Comparison of ENCODE assay signal across 8 cellular contexts in genomic region chr17:10844667-10845387, GRCh38. TPM values are rescaled to one million over a fixed set of nuclear protein-coding genes. Genes with fewer than 3 reads are reported as not detected.
A peak's percentile ranks its signal among the peaks of the same experiment; 100 is the strongest.
DNase-seq lines count a peak whose midpoint lies in the region; ATAC-seq and TF ChIP-seq lines count a peak whose summit lies in the region.

No MANE protein-coding gene starts in this region.

- CTCF ChIA-PET in activated B cell treated with CpG ODN at 0.5 μM for 24 hours (lab: Charles Lee), result interaction anchor here (0.5 to 6.9 kb wide), 11 partner anchors 9 to 227 kb away, joined by 3 to 69 read pairs (median 5); no protein-coding TSS in a partner anchor

- ATAC-seq in activated B cell treated with CpG ODN at 0.5 μM for 24 hours (ENCODE audit: low read depth), result peak; percentile 94

- H3K27ac ChIP-seq in spleen, result no peak overlapping the region

- WGBS in spleen, 5 donors, result 6 to 9% (median 8%) methylated on average over 26 to 27 of the region's 27 CpGs

- H3K27me3 ChIP-seq in H7 (ENCODE audit: control insufficient read depth, insufficient read depth, low read length) (no peaks in the 10 kb centered on the region), spleen (replicated peaks in 1 of 7) (peaks cover 0 to 20% (median 0%) of the 10 kb centered on the region in 7 donors)

- H3K27me3 Mint-ChIP-seq in activated B cell treated with CpG ODN at 0.5 μM for 24 hours, result peaks cover 16% of the 10 kb centered on the region

- H3K27ac Mint-ChIP-seq in activated B cell treated with CpG ODN at 0.5 μM for 24 hours, result no peak overlapping the region

- H3K4me3 Mint-ChIP-seq in activated B cell treated with CpG ODN at 0.5 μM for 24 hours, result peak overlapping the region; percentile 81

- H3K4me1 ChIP-seq in spleen, result peaks cover 6 to 17% (median 10%) of the 10 kb centered on the region in 6 donors

- TF ChIP-seq CTCF in activated B cell treated with CpG ODN at 0.5 μM for 24 hours (IDR thresholded peaks at IDR 0.05) (peak; percentile 57), cardiac fibroblast (IDR thresholded peaks at IDR 0.05; ENCODE audit: low read depth, low read length) (peak; percentile 92), spleen (IDR thresholded peaks at IDR 0.05 in 8 of 11, conservative IDR thresholded peaks at IDR 0.05 in 3 of 11) (peak; percentile 85 to 94 (median 90))

- H3K9me3 Mint-ChIP-seq in activated B cell treated with CpG ODN at 0.5 μM for 24 hours, result no peaks in the 10 kb centered on the region

- H3K36me3 ChIP-seq in H7 (replicated peaks; ENCODE audit: control insufficient read depth, insufficient read depth, low read length) (no peaks in the 10 kb centered on the region), spleen (no peaks in the 10 kb centered on the region)

- H3K36me3 Mint-ChIP-seq in activated B cell treated with CpG ODN at 0.5 μM for 24 hours (ENCODE audit: low read depth), result no peaks in the 10 kb centered on the region

- no peaks in the 10 kb centered on the region for H3K9me3 ChIP-seq in spleen

- DNase-seq in GM04504 (ENCODE audit: low read depth) (peak; percentile 22), H7 (peak; percentile 93), NAMALWA (ENCODE audit: low spot score) (peak; percentile 51), activated B cell treated with CpG ODN at 0.5 μM for 24 hours (peak; percentile 44), cardiac fibroblast (ENCODE audit: low read depth in 2 of 2) (peak; percentile 71 to 73), iris pigment epithelial cell (ENCODE audit: low read depth) (peak; percentile 56), spleen (peak; percentile 90), NCI-H2107 (lab: John Stamatoyannopoulos, UW) (no peak)

- peaks cover 9% of the 10 kb centered on the region for H3K4me1 Mint-ChIP-seq in activated B cell treated with CpG ODN at 0.5 μM for 24 hours

- intact Hi-C loops in activated B cell treated with CpG ODN at 0.5 μM for 24 hours (cut with micrococcal nuclease), result loop anchor here (1.0 to 10.0 kb wide), 6 partner anchors 90 to 921 kb away; partner anchors contain the start of genes ADPRM and SCO1
- intact Hi-C loops in spleen (cut with DNase I; ENCODE audit: low total_unique reads), result loop anchor here (1.0 to 2.0 kb wide), 2 partner anchors 108 to 199 kb away; no protein-coding TSS in a partner anchor

- H3K4me3 ChIP-seq in H7 (ENCODE audit: insufficient read depth, low read depth, low read length) (peak overlapping the region; percentile 45), cardiac fibroblast (replicated peaks in 1 of 2; ENCODE audit: low read depth in 2 of 2, low read length in 2 of 2) (peak overlapping the region; percentile 46 to 49), spleen (peak overlapping the region; percentile 12 to 62 (median 35))

- POLR2A ChIA-PET in activated B cell treated with CpG ODN at 0.5 μM for 24 hours (lab: Charles Lee), result interaction anchor here (0.6 kb wide), 1 partner anchor 184 kb away, joined by 8 read pairs; no protein-coding TSS in a partner anchor

- TF ChIP-seq POLR2A in spleen (IDR thresholded peaks at IDR 0.05), result no peak

RNA-seq across cellular contexts. Expression of gene PIRT, which starts 6.9 kb away (rescaled TPM):
- total RNA-seq in H7 (2014; rRNA removed; shearing (Covaris generic)), result not detected in 2 replicates
- total RNA-seq in activated B cell treated with CpG ODN at 0.5 μM for 24 hours (not detected in 2 replicates), spleen (not detected)
- under 1 TPM in 1 of 3 donors, not detected in 2; 0.02 TPM for polyA plus RNA-seq in spleen

RNA-seq across cellular contexts. Expression of gene TMEM238L, which starts 40.9 kb away (rescaled TPM):
- not detected in 2 replicates for total RNA-seq in H7 (2014; rRNA removed; shearing (Covaris generic))
- total RNA-seq in activated B cell treated with CpG ODN at 0.5 μM for 24 hours, result not detected in 2 replicates
- not detected for total RNA-seq in spleen
- not detected for polyA plus RNA-seq in spleen
